In genomic region chr6:63637865-63638445, GRCh38 we compare ENCODE assay signal across 8 cellular contexts. TPM values are rescaled to one million over a fixed set of nuclear protein-coding genes. Genes with fewer than 3 reads are reported as not detected.
DNase-seq lines count a peak whose midpoint lies in the region; ATAC-seq and TF ChIP-seq lines count a peak whose summit lies in the region.

No MANE protein-coding gene starts in this region.

- POLR2A ChIA-PET in HEK293 (lab: Yijun Ruan, JAX): interaction anchor here (1.0 kb wide), 1 partner anchor 64 kb away, joined by 3 read pairs; no protein-coding TSS in a partner anchor

- H3K4me3 ChIP-seq in AG10803 (ENCODE audit: low read length) (peak overlapping the region; percentile 81; the same call in 1 of the 2 replicates), HEK293 (ENCODE audit: low read depth, low read length) (peak overlapping the region; percentile 96), adipocyte (ENCODE audit: low read length) (peak overlapping the region; percentile 96), mesodermal cell (ENCODE audit: extremely low read depth, insufficient read depth, low read length, poor library complexity, severe bottlenecking) (peak overlapping the region; percentile 84)

- DNase-seq in AG10803 (ENCODE audit: low read depth): peak; percentile 22
- DNase-seq in adipocyte (ENCODE audit: low read depth): peak; percentile 60
- DNase-seq in stimulated activated CD4-positive, alpha-beta T cell treated with anti-CD3 and anti-CD28 coated beads, Interleukin-1b, Interleukin-23, amount 100 ng/mL, for 48 hours: no peak
- no peak for DNase-seq in OCI-M2 (lab: John Stamatoyannopoulos, UW; ENCODE audit: unreplicated experiment)
- DNase-seq in SK-N-DZ (ENCODE audit: low spot score): no peak

- no peak for TF ChIP-seq CTCF in AG10803 (conservative IDR thresholded peaks at IDR 0.05; ENCODE audit: low read length)
- TF ChIP-seq CTCF in HEK293 (tag by site-specific recombination; IDR thresholded peaks at IDR 0.05): no peak

- no peaks in the 10 kb centered on the region for H3K27me3 ChIP-seq in adipocyte (replicated peaks; ENCODE audit: control insufficient read depth, insufficient read depth, low read length)

- H3K27ac ChIP-seq in HEK293 (ENCODE audit: extremely low read depth, low read depth, low read length) (no peak overlapping the region), mesodermal cell (ENCODE audit: low read depth, low read length, severe bottlenecking) (no peak overlapping the region)

- H3K36me3 ChIP-seq in HEK293 (ENCODE audit: control insufficient read depth in 2 of 2, insufficient read depth in 1 of 2, low read length in 2 of 2): peaks cover 3 to 8% of the 10 kb centered on the region in 2 experiments; a peak in 2 of 3 replicates
- H3K36me3 ChIP-seq in adipocyte (ENCODE audit: control insufficient read depth, insufficient read depth, low read length, severe bottlenecking): peaks cover 4% of the 10 kb centered on the region
- no peaks in the 10 kb centered on the region for H3K36me3 ChIP-seq in mesodermal cell (ENCODE audit: control insufficient read depth, insufficient read depth, low read length)

- no CpG with 5 or more reads among the region's 2 CpGs for whole genome bisulfite sequencing in mesodermal cell (ENCODE audit: insufficient coverage in 2 of 2), 2 experiments

- H3K9me3 ChIP-seq in HEK293 (ENCODE audit: control insufficient read depth, insufficient read depth, low read depth, low read length): no peaks in the 10 kb centered on the region
- no peaks in the 10 kb centered on the region for H3K9me3 ChIP-seq in adipocyte (ENCODE audit: control insufficient read depth, low read length)
- no peaks in the 10 kb centered on the region for H3K9me3 ChIP-seq in mesodermal cell (ENCODE audit: control insufficient read depth, low read length)

- ATAC-seq in HG02885 (IDR thresholded peaks at IDR 0.05; ENCODE audit: poor library complexity, unreplicated experiment): no peak

- H3K4me1 ChIP-seq in HEK293 (ENCODE audit: control insufficient read depth, insufficient read depth, low read length): peaks cover 30% of the 10 kb centered on the region
- peaks cover 52% of the 10 kb centered on the region for H3K4me1 ChIP-seq in adipocyte (ENCODE audit: control insufficient read depth, insufficient read depth, low read length)
- peaks cover 4% of the 10 kb centered on the region for H3K4me1 ChIP-seq in mesodermal cell (ENCODE audit: control insufficient read depth, insufficient read depth, low read length, poor library complexity, severe bottlenecking)

- peak overlapping the region; percentile 94 for H3K9ac ChIP-seq in adipocyte (ENCODE audit: low read length)

- CTCF ChIA-PET in HEK293 (lab: Yijun Ruan, JAX): interaction anchor here (0.6 to 1.1 kb wide), 6 partner anchors 8 to 126 kb away, joined by 3 to 5 read pairs (median 3); no protein-coding TSS in a partner anchor

TF ChIP-seq in HEK293, 187 proteins besides CTCF, POLR2A, EP300 and RAD21:
- TF ChIP-seq ZNF239 (tag by site-specific recombination; IDR thresholded peaks at IDR 0.05) (no peak), KLF1 (tag by site-specific recombination; IDR thresholded peaks at IDR 0.05) (no peak), ZNF121 (tag by site-specific recombination; IDR thresholded peaks at IDR 0.05) (no peak), ZNF645 (tag by site-specific recombination; IDR thresholded peaks at IDR 0.05) (no peak), PRDM2 (tag by site-specific recombination; IDR thresholded peaks at IDR 0.05; ENCODE audit: borderline replicate concordance) (no peak), ZNF549 (tag by site-specific recombination; IDR thresholded peaks at IDR 0.05) (no peak), MYNN (tag by site-specific recombination; IDR thresholded peaks at IDR 0.05; ENCODE audit: borderline replicate concordance) (no peak), ZFP69B (tag by site-specific recombination; IDR thresholded peaks at IDR 0.05) (no peak), ZNF677 (tag by site-specific recombination; IDR thresholded peaks at IDR 0.05) (no peak), ZBTB10 (tag by site-specific recombination; IDR thresholded peaks at IDR 0.05) (no peak), ZNF658 (tag by site-specific recombination; IDR thresholded peaks at IDR 0.05) (no peak)

RNA-seq across cellular contexts. Expression of gene PHF3, which starts 2.4 kb away (rescaled TPM):
- 33.3 TPM for polyA plus RNA-seq in mesodermal cell (2013, experiment 1 of 2)
- polyA plus RNA-seq in mesodermal cell (2013, experiment 2 of 2): 40.4 TPM
- 9.2 and 9.7 TPM in 2 replicates for polyA plus RNA-seq in SK-N-DZ (2014; cell fraction: cytosol; rRNA removed)
- polyA plus RNA-seq in SK-N-DZ (2014; cell fraction: nucleus; rRNA removed): 64.6 and 75.4 TPM in 2 replicates

Comparison
In these comparisons a context has a peak if more than half of its experiments do, and no peak if none do; other contexts are left out.
1. DNase-seq: peak in AG10803 (single experiment) and adipocyte (single experiment); none in stimulated activated CD4-positive, alpha-beta T cell treated with anti-CD3 and anti-CD28 coated beads, Interleukin-1b, Interleukin-23, amount 100 ng/mL, for 48 hours (single experiment), OCI-M2 (single experiment) and SK-N-DZ (single experiment).
2. Peak in every context shown above with its lines, with median percentiles within 50 percentile points of each other: H3K4me3 ChIP-seq.